ENCODE assay signal across 1 cellular context in the genomic region with DNA sequence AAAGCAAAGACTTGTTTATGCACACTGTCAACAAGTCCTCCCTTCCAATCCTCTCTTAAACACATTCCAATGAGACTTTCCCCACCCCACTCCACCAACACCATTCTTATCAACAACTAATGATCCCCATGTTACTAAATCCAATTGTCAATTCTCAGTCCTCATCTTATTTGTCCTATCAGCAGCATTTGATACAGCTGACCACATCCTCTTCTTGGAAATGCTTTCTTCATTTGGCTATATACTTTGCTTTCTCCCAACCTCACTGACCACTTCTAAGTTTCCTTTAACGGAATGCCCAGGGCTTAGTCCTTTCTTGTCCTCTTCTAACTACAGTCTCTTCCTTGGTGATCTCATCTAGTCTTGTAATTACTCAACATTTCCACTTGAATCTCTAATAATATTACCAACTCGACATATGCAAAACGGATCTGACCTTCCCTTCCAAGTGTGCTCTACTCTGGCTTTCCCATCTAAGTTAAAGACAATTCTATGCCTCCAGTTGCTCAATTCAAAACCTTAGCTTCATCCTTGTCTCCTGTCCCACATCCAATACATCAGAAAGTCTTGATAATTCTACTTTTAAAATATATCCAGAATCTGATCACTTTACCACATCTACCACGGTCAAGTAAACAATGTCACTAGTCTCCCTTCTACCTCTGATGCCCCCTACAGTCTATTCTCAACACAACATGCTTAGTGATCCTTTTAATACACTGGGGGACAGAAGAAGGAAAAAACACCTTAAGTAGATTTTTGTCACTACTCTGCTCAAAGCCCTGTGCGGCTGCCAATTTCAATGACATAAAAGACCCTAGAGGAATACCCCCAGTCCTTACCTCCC.
TF ChIP-seq lines count a peak whose summit lies in the region.

No MANE protein-coding gene starts in this region.

TF ChIP-seq in GM23338, 12 proteins besides CTCF, POLR2A, EP300 and RAD21 (continued from another document):
- TF ChIP-seq, protein P1, sequence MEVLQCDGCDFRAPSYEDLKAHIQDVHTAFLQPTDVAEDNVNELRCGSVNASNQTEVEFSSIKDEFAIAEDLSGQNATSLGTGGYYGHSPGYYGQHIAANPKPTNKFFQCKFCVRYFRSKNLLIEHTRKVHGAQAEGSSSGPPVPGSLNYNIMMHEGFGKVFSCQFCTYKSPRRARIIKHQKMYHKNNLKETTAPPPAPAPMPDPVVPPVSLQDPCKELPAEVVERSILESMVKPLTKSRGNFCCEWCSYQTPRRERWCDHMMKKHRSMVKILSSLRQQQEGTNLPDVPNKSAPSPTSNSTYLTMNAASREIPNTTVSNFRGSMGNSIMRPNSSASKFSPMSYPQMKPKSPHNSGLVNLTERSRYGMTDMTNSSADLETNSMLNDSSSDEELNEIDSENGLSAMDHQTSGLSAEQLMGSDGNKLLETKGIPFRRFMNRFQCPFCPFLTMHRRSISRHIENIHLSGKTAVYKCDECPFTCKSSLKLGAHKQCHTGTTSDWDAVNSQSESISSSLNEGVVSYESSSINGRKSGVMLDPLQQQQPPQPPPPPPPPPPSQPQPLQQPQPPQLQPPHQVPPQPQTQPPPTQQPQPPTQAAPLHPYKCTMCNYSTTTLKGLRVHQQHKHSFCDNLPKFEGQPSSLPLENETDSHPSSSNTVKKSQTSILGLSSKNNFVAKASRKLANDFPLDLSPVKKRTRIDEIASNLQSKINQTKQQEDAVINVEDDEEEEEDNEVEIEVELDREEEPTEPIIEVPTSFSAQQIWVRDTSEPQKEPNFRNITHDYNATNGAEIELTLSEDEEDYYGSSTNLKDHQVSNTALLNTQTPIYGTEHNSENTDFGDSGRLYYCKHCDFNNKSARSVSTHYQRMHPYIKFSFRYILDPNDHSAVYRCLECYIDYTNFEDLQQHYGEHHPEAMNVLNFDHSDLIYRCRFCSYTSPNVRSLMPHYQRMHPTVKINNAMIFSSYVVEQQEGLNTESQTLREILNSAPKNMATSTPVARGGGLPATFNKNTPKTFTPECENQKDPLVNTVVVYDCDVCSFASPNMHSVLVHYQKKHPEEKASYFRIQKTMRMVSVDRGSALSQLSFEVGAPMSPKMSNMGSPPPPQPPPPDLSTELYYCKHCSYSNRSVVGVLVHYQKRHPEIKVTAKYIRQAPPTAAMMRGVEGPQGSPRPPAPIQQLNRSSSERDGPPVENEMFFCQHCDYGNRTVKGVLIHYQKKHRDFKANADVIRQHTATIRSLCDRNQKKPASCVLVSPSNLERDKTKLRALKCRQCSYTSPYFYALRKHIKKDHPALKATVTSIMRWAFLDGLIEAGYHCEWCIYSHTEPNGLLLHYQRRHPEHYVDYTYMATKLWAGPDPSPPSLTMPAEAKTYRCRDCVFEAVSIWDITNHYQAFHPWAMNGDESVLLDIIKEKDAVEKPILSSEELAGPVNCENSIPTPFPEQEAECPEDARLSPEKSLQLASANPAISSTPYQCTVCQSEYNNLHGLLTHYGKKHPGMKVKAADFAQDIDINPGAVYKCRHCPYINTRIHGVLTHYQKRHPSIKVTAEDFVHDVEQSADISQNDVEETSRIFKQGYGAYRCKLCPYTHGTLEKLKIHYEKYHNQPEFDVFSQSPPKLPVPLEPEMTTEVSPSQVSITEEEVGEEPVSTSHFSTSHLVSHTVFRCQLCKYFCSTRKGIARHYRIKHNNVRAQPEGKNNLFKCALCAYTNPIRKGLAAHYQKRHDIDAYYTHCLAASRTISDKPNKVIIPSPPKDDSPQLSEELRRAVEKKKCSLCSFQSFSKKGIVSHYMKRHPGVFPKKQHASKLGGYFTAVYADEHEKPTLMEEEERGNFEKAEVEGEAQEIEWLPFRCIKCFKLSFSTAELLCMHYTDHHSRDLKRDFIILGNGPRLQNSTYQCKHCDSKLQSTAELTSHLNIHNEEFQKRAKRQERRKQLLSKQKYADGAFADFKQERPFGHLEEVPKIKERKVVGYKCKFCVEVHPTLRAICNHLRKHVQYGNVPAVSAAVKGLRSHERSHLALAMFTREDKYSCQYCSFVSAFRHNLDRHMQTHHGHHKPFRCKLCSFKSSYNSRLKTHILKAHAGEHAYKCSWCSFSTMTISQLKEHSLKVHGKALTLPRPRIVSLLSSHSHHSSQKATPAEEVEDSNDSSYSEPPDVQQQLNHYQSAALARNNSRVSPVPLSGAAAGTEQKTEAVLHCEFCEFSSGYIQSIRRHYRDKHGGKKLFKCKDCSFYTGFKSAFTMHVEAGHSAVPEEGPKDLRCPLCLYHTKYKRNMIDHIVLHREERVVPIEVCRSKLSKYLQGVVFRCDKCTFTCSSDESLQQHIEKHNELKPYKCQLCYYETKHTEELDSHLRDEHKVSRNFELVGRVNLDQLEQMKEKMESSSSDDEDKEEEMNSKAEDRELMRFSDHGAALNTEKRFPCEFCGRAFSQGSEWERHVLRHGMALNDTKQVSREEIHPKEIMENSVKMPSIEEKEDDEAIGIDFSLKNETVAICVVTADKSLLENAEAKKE (CRISPR knock-in tag; IDR thresholded peaks at IDR 0.05) = no peak
- no peak for TF ChIP-seq EZH2 (IDR thresholded peaks at IDR 0.05; ENCODE audit: low read depth, unreplicated experiment)
- TF ChIP-seq CREB1 (CRISPR knock-in tag; IDR thresholded peaks at IDR 0.05; ENCODE audit: low read depth) = no peak
- no peak for TF ChIP-seq POLR2AphosphoS5 (IDR thresholded peaks at IDR 0.05; ENCODE audit: low read depth)
- TF ChIP-seq NANOG (IDR thresholded peaks at IDR 0.05; ENCODE audit: borderline replicate concordance) = no peak
- TF ChIP-seq ZNF114 (CRISPR knock-in tag; IDR thresholded peaks at IDR 0.05) = no peak
TF ChIP-seq in GM23338: peak in this region for 0.
